In the genomic region with DNA sequence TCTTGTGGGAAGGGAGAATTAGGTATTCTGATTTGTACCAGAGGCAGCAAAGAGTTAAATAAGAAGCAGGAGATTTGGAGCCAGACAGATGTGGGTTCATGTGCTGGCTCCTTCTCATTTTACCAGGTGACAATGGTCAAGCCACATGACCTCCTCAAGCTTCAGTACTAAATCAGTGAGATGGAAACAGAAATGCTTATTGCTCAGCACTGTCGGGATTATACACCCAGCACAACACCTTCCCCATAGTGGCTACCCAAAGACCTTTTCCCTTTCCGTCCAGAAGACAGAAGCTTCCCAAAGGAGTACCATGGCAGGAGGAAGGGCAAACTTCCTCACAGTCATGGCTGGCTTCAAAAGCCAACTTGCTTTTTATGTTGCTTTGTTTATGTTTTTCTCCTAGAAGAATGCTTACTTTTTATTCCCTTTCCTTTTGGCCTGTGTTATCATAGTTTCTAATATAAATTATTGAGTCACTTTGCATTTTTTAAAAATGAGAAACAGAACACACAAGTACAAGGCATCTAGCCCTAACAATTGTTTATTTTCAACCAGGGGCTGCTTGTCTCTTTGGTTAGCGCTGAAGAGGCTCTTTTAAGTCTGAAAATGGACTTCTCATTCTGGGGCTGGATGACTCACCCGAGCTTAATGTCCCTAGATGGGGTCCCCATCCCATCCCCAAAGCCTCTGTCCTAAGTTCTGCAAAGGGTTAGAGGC, we compare ENCODE assay signal across 24 cellular contexts.
DNase-seq lines count a peak whose midpoint lies in the region; ATAC-seq and TF ChIP-seq lines count a peak whose summit lies in the region.
"Had no signal": no experiment of that assay in that cellular context is flagged by ENCODE, and none has a peak within 500 bp of the region (broad histone marks: within the 10 kb centered on the region; RNA-seq: fewer than 3 reads in every experiment).

No MANE protein-coding gene starts in this region.

- no peak for DNase-seq in GM23338 (ENCODE audit: low spot score)
- peak; percentile 65 to 84 for DNase-seq in SJSA1 (ENCODE audit: low read depth in 1 of 2, low spot score in 2 of 2)
- peak; percentile 8 for DNase-seq in fibroblast of the conjunctiva (ENCODE audit: low read depth)
- no peak for DNase-seq in COLO829 (ENCODE audit: low spot score)
- DNase-seq in stimulated activated CD4-positive, alpha-beta T cell treated with anti-CD3 and anti-CD28 coated beads, Interleukin-2, amount 100 ng/mL, for 48 hours, result no peak
- DNase-seq: activated naive CD4-positive, alpha-beta T cell treated with anti-CD3 and anti-CD28 coated beads, Interleukin-2, amount 50 U/mL, for 16 hours; amniotic stem cell; brain microvascular endothelial cell; CD4-positive, alpha-beta T cell; dorsolateral prefrontal cortex; head of caudate nucleus; left ventricle myocardium superior; NCI-H1417 treated with DMSO at 0.1 percent for 48 hours; NCI-H2029 treated with DMSO at 0.1 percent for 48 hours; NCI-H748 treated with DMSO at 0.1 percent for 48 hours; Peyer's patch; psoas muscle; SHP77; T-helper 9 cell had no signal

- H3K36me3 Mint-ChIP-seq in GM23338 (ENCODE audit: low read depth), result no peaks in the 10 kb centered on the region
- H3K36me3 Mint-ChIP-seq: stimulated activated effector memory CD8-positive, alpha-beta T cell treated with anti-CD3 and anti-CD28 coated beads, Interleukin-12 subunit alpha, Interleukin-12 subunit beta, amount 100 ng/mL, for 72 hours had no signal

- no peak overlapping the region for H3K4me3 ChIP-seq in GM23338
- H3K4me3 ChIP-seq in SJSA1, result no peak overlapping the region
- H3K4me3 ChIP-seq in stomach smooth muscle (ENCODE audit: low read length in 2 of 2), result no peak overlapping the region
- H3K4me3 ChIP-seq: dorsolateral prefrontal cortex, Peyer's patch, psoas muscle, upper lobe of left lung had no signal

- H3K4me1 Mint-ChIP-seq in GM23338, result peaks cover 4% of the 10 kb centered on the region; the same call in 1 of the 3 replicates

- no peaks in the 10 kb centered on the region for H3K9me2 ChIP-seq in GM23338 (ENCODE audit: insufficient read depth)

- no peak for TF ChIP-seq CTCF in GM23338 (conservative IDR thresholded peaks at IDR 0.05; ENCODE audit: low read depth in 2 of 2)

- H3K4me1 ChIP-seq in GM23338 (ENCODE audit: insufficient read depth) (no peaks in the 10 kb centered on the region), SJSA1 (replicated peaks) (peaks cover 50% of the 10 kb centered on the region), stomach smooth muscle (ENCODE audit: control insufficient read depth, insufficient read depth, low read length) (peaks cover 29% of the 10 kb centered on the region)

- no peaks in the 10 kb centered on the region for H3K79me2 ChIP-seq in GM23338 (replicated peaks; ENCODE audit: insufficient read depth)

- no peak overlapping the region for H3K27ac Mint-ChIP-seq in GM23338
- H3K27ac Mint-ChIP-seq: activated T-helper 2 cell treated with anti-CD3 and anti-CD28 coated beads, Interferon-gamma antibody, Interleukin-2, Interleukin-4, amounts not matched to agents 10 μg/mL and 5 μg/mL and 100 μg/mL, durations not matched to agents 14 hours and 24 hours and 36 hours; CD4-positive, alpha-beta T cell; stimulated activated effector memory CD8-positive, alpha-beta T cell treated with anti-CD3 and anti-CD28 coated beads, Interleukin-12 subunit alpha, Interleukin-12 subunit beta, amount 100 ng/mL, for 72 hours had no signal

- H3K27me3 Mint-ChIP-seq in GM23338 (ENCODE audit: insufficient read depth, low read depth, poor library complexity), result no peaks in the 10 kb centered on the region
- H3K27me3 Mint-ChIP-seq: CD4-positive, alpha-beta T cell had no signal

- no peak overlapping the region for H3K9ac ChIP-seq in stomach smooth muscle (ENCODE audit: low read length in 2 of 2)

- H3K27ac ChIP-seq in GM23338 (ENCODE audit: low read depth) (no peak overlapping the region), SJSA1 (peak overlapping the region; percentile 61), stomach smooth muscle (ENCODE audit: low read length) (peak overlapping the region; percentile 78)
- H3K27ac ChIP-seq: brain microvascular endothelial cell, upper lobe of left lung had no signal

- no peaks in the 10 kb centered on the region for H3K27me3 ChIP-seq in GM23338 (ENCODE audit: insufficient read depth)
- no peaks in the 10 kb centered on the region for H3K27me3 ChIP-seq in SJSA1 (replicated peaks)
- H3K27me3 ChIP-seq in stomach smooth muscle (ENCODE audit: control insufficient read depth in 1 of 2, insufficient read depth in 2 of 2, low read length in 2 of 2), result no peaks in the 10 kb centered on the region
- H3K27me3 ChIP-seq: brain microvascular endothelial cell, dorsolateral prefrontal cortex, Peyer's patch, upper lobe of left lung had no signal

- H3K9me3 ChIP-seq in SJSA1 (replicated peaks), result no peaks in the 10 kb centered on the region
- no peaks in the 10 kb centered on the region for H3K9me3 ChIP-seq in stomach smooth muscle (ENCODE audit: control insufficient read depth in 2 of 2, low read length in 2 of 2)
- H3K9me3 ChIP-seq: Peyer's patch, psoas muscle, upper lobe of left lung had no signal

- H3K4me2 ChIP-seq in GM23338, result no peak overlapping the region

- H3F3A ChIP-seq in GM23338 (replicated peaks; ENCODE audit: low read depth), result no peaks in the 10 kb centered on the region

- H3K36me3 ChIP-seq in GM23338 (ENCODE audit: insufficient read depth) (no peaks in the 10 kb centered on the region), SJSA1 (no peaks in the 10 kb centered on the region), stomach smooth muscle (ENCODE audit: control insufficient read depth in 2 of 2, insufficient read depth in 2 of 2, low read length in 2 of 2) (no peaks in the 10 kb centered on the region)
- H3K36me3 ChIP-seq: brain microvascular endothelial cell, Peyer's patch, upper lobe of left lung had no signal

- no peaks in the 10 kb centered on the region for H4K20me1 ChIP-seq in GM23338 (replicated peaks; ENCODE audit: insufficient read depth)

- ATAC-seq in GM23338, result no peak
- no peak for ATAC-seq in GM19395 (IDR thresholded peaks at IDR 0.05; ENCODE audit: unreplicated experiment)
- ATAC-seq: left ventricle myocardium superior; stimulated activated effector memory CD8-positive, alpha-beta T cell treated with anti-CD3 and anti-CD28 coated beads, Interleukin-12 subunit alpha, Interleukin-12 subunit beta, amount 100 ng/mL, for 72 hours had no signal

- H3K9me3 Mint-ChIP-seq in GM23338, result no peaks in the 10 kb centered on the region; the same call in 2 of the 3 replicates
- H3K9me3 Mint-ChIP-seq: activated T-helper 2 cell treated with anti-CD3 and anti-CD28 coated beads, Interferon-gamma antibody, Interleukin-2, Interleukin-4, amounts not matched to agents 10 μg/mL and 5 μg/mL and 100 μg/mL, durations not matched to agents 14 hours and 24 hours and 36 hours; CD4-positive, alpha-beta T cell; stimulated activated effector memory CD8-positive, alpha-beta T cell treated with anti-CD3 and anti-CD28 coated beads, Interleukin-12 subunit alpha, Interleukin-12 subunit beta, amount 100 ng/mL, for 72 hours had no signal

- H3K4me3 Mint-ChIP-seq in GM23338, result no peak overlapping the region
- H3K4me3 Mint-ChIP-seq: CD4-positive, alpha-beta T cell; stimulated activated effector memory CD8-positive, alpha-beta T cell treated with anti-CD3 and anti-CD28 coated beads, Interleukin-12 subunit alpha, Interleukin-12 subunit beta, amount 100 ng/mL, for 72 hours had no signal

- H2AFZ ChIP-seq in GM23338, result peak overlapping the region; percentile 10; the same call in 1 of the 2 replicates

TF ChIP-seq in GM23338, 12 proteins besides CTCF, POLR2A, EP300 and RAD21 (continues in another document):
- TF ChIP-seq CREB1 (CRISPR knock-in tag; IDR thresholded peaks at IDR 0.05; ENCODE audit: low read depth) (no peak), POLR2AphosphoS5 (IDR thresholded peaks at IDR 0.05; ENCODE audit: low read depth) (no peak), EZH2phosphoT487 (IDR thresholded peaks at IDR 0.05; ENCODE audit: unreplicated experiment) (no peak), STAT1 (IDR thresholded peaks at IDR 0.05; ENCODE audit: unreplicated experiment) (no peak)

Comparison
In these comparisons a context has a peak if more than half of its experiments do, and no peak if none do; other contexts are left out.
1. DNase-seq: peak in SJSA1 (2 of 2) and fibroblast of the conjunctiva (single experiment); none in GM23338 (single experiment), COLO829 (single experiment) and stimulated activated CD4-positive, alpha-beta T cell treated with anti-CD3 and anti-CD28 coated beads, Interleukin-2, amount 100 ng/mL, for 48 hours (0 of 2).